In genomic region chr10:61931620-61932332, GRCh38 we compare ENCODE assay signal across 19 cellular contexts. TPM values are rescaled to one million over a fixed set of nuclear protein-coding genes. Genes with fewer than 3 reads are reported as not detected.
DNase-seq lines count a peak whose midpoint lies in the region; ATAC-seq, FAIRE-seq and TF ChIP-seq lines count a peak whose summit lies in the region.
"Had no signal": no experiment of that assay in that cellular context is flagged by ENCODE, and none has a peak within 500 bp of the region (broad histone marks: within the 10 kb centered on the region; RNA-seq: fewer than 3 reads in every experiment).

No MANE protein-coding gene starts in this region.

- dilution Hi-C loops in mammary epithelial cell (cut with HindIII; ENCODE audit: low sequenced_read_pairs): no loop called here

- H3K27ac Mint-ChIP-seq in activated naive CD4-positive, alpha-beta T cell treated with anti-CD3 and anti-CD28 coated beads, Interleukin-2, amount 50 U/mL, for 24 hours: peak overlapping the region; percentile 37

- no peaks in the 10 kb centered on the region for H3K9me3 ChIP-seq in mammary epithelial cell (replicated peaks; ENCODE audit: insufficient read depth, low read length)
- H3K9me3 ChIP-seq in smooth muscle cell (replicated peaks; ENCODE audit: low read depth): no peaks in the 10 kb centered on the region
- no peaks in the 10 kb centered on the region for H3K9me3 ChIP-seq in MM.1S (replicated peaks; ENCODE audit: insufficient read depth, low read length)
- H3K9me3 ChIP-seq: upper lobe of right lung had no signal

- H3K9ac ChIP-seq in mammary epithelial cell (ENCODE audit: insufficient read depth, low read length): no peak overlapping the region
- no peak overlapping the region for H3K9ac ChIP-seq in smooth muscle cell (ENCODE audit: low read depth)
- H3K9ac ChIP-seq in MM.1S (ENCODE audit: low read length): no peak overlapping the region

- H3F3A ChIP-seq in smooth muscle cell (ENCODE audit: low read depth) (peaks cover 32% of the 10 kb centered on the region), MM.1S (ENCODE audit: insufficient read depth, low read length) (peaks cover 28% of the 10 kb centered on the region)

- H3K27me3 Mint-ChIP-seq in activated naive CD4-positive, alpha-beta T cell treated with anti-CD3 and anti-CD28 coated beads, Interleukin-2, amount 50 U/mL, for 24 hours: no peaks in the 10 kb centered on the region

- no peak for FAIRE-seq in RCC 7860 (lab: Jason Lieb, UNC)

- H4K20me1 ChIP-seq in mammary epithelial cell (ENCODE audit: insufficient read depth, low read length) (no peaks in the 10 kb centered on the region), smooth muscle cell (ENCODE audit: low read depth) (peaks cover 22% of the 10 kb centered on the region), MM.1S (ENCODE audit: insufficient read depth, low read length) (no peaks in the 10 kb centered on the region)

- H3K27me3 ChIP-seq in mammary epithelial cell (ENCODE audit: insufficient read depth, low read length) (no peaks in the 10 kb centered on the region), smooth muscle cell (ENCODE audit: low read depth) (no peaks in the 10 kb centered on the region), MM.1S (replicated peaks; ENCODE audit: insufficient read depth, low read length) (no peaks in the 10 kb centered on the region)
- H3K27me3 ChIP-seq: upper lobe of right lung had no signal

- no peak overlapping the region for H3K4me3 ChIP-seq in mammary epithelial cell (replicated peaks in 1 of 3; ENCODE audit: insufficient read depth in 1 of 3, low read depth in 2 of 3, low read length in 3 of 3)
- H3K4me3 ChIP-seq in smooth muscle cell: no peak overlapping the region
- no peak overlapping the region for H3K4me3 ChIP-seq in MM.1S (ENCODE audit: low read length)
- H3K4me3 ChIP-seq: left ventricle myocardium inferior, upper lobe of right lung had no signal

- no peak overlapping the region for H2AFZ ChIP-seq in mammary epithelial cell (ENCODE audit: low read depth, low read length)
- H2AFZ ChIP-seq in smooth muscle cell (ENCODE audit: low read depth): no peak overlapping the region
- no peak overlapping the region for H2AFZ ChIP-seq in MM.1S (ENCODE audit: low read length)

- H3K9me2 ChIP-seq in MM.1S (replicated peaks; ENCODE audit: insufficient read depth, low read length): no peaks in the 10 kb centered on the region

- intact Hi-C loops in mammary epithelial cell (cut with micrococcal nuclease): no loop called here

- H3K4me1 ChIP-seq in mammary epithelial cell (ENCODE audit: insufficient read depth, low read length) (peaks cover 7% of the 10 kb centered on the region), smooth muscle cell (ENCODE audit: low read depth) (peaks cover 6% of the 10 kb centered on the region), MM.1S (ENCODE audit: low read length) (peaks cover 47% of the 10 kb centered on the region)
- H3K4me1 ChIP-seq: left ventricle myocardium inferior had no signal

- no peak overlapping the region for H3K4me3 Mint-ChIP-seq in activated naive CD4-positive, alpha-beta T cell treated with anti-CD3 and anti-CD28 coated beads, Interleukin-2, amount 50 U/mL, for 24 hours

- 95% methylated on average over 6 of the region's 6 CpGs for WGBS in mammary epithelial cell (ENCODE audit: low coverage, missing lambda C conversion rate)
- WGBS in smooth muscle cell (ENCODE audit: low lambda C conversion rate): 90% methylated on average over 6 of the region's 6 CpGs

- TF ChIP-seq CTCF in mammary epithelial cell (conservative IDR thresholded peaks at IDR 0.05 in 1 of 2, IDR thresholded peaks at IDR 0.05 in 1 of 2; ENCODE audit: extremely low read depth in 1 of 2, insufficient read depth in 1 of 2, low read depth in 1 of 2, low read length in 2 of 2): no peak
- no peak for TF ChIP-seq CTCF in smooth muscle cell (IDR thresholded peaks at IDR 0.05; ENCODE audit: borderline replicate concordance, insufficient read depth, poor library complexity, severe bottlenecking)
- TF ChIP-seq CTCF in MM.1S (IDR thresholded peaks at IDR 0.05; ENCODE audit: low read length): no peak

- no peak for ATAC-seq in HG03469 (IDR thresholded peaks at IDR 0.05; ENCODE audit: unreplicated experiment)
- ATAC-seq: sciatic nerve, upper lobe of right lung had no signal

- no peak overlapping the region for H3K27ac ChIP-seq in mammary epithelial cell (ENCODE audit: insufficient read depth, low read depth, low read length)
- H3K27ac ChIP-seq in smooth muscle cell (ENCODE audit: low read depth): peak overlapping the region; percentile 33
- H3K27ac ChIP-seq in MM.1S (ENCODE audit: low read length): no peak overlapping the region
- H3K27ac ChIP-seq: left ventricle myocardium inferior, upper lobe of right lung, VCaP had no signal

- H3K4me2 ChIP-seq in mammary epithelial cell (ENCODE audit: insufficient read depth, low read depth, low read length) (no peak overlapping the region), smooth muscle cell (no peak overlapping the region), MM.1S (ENCODE audit: low read depth, low read length) (no peak overlapping the region)

- DNase-seq in activated naive CD4-positive, alpha-beta T cell treated with Interleukin-2 at 50 U/mL for 16 hours: no peak
- DNase-seq in RCC 7860 (ENCODE audit: low spot score) (peak; percentile 28), mammary epithelial cell (peak; percentile 49), smooth muscle cell (lab: John Stamatoyannopoulos, UW; ENCODE audit: unreplicated experiment) (no peak), MM.1S (no peak), DMS53 (lab: John Stamatoyannopoulos, UW) (no peak)
- DNase-seq: activated CD8-positive, alpha-beta memory T cell treated with anti-CD3 and anti-CD28 coated beads, Interleukin-2, amount 50 U/mL, for 48 hours; activated gamma-delta T cell treated with Interleukin-2 at 50 U/mL for 16 hours; cerebellar nuclear complex; GOT3; left ventricle myocardium inferior; NCI-H1694 treated with DMSO at 0.1 percent for 48 hours; NCI-H774; stimulated activated CD8-positive, alpha-beta memory T cell treated with anti-CD3 and anti-CD28 coated beads, Interleukin-4, amount 100 ng/mL, for 48 hours; upper lobe of right lung had no signal

- H3K36me3 Mint-ChIP-seq in activated naive CD4-positive, alpha-beta T cell treated with anti-CD3 and anti-CD28 coated beads, Interleukin-2, amount 50 U/mL, for 24 hours: peaks cover 30% of the 10 kb centered on the region

- no TSS peak for BruUV-seq in mammary epithelial cell (replicated peaks; lab: Mats Ljungman, UMichigan)

- H3K4me1 Mint-ChIP-seq in activated naive CD4-positive, alpha-beta T cell treated with anti-CD3 and anti-CD28 coated beads, Interleukin-2, amount 50 U/mL, for 24 hours: peaks cover 68% of the 10 kb centered on the region

- no peaks in the 10 kb centered on the region for H3K79me2 ChIP-seq in mammary epithelial cell (ENCODE audit: insufficient read depth, low read length)
- peaks cover 67% of the 10 kb centered on the region for H3K79me2 ChIP-seq in smooth muscle cell (ENCODE audit: low read depth)
- H3K79me2 ChIP-seq in MM.1S (ENCODE audit: low read length): peaks cover 88% of the 10 kb centered on the region

- H3K36me3 ChIP-seq in mammary epithelial cell (ENCODE audit: insufficient read depth, low read length) (no peaks in the 10 kb centered on the region), smooth muscle cell (ENCODE audit: low read depth) (no peaks in the 10 kb centered on the region), MM.1S (replicated peaks; ENCODE audit: insufficient read depth, low read length) (peaks cover 13% of the 10 kb centered on the region; the same call in 1 of the 2 replicates)
- H3K36me3 ChIP-seq: left ventricle myocardium inferior, upper lobe of right lung had no signal

- CTCF ChIA-PET in mammary epithelial cell (lab: Charles Lee; ENCODE audit: low non-redundant PET): no interaction called here

- in situ Hi-C loops in mammary epithelial cell (cut with MboI; ENCODE audit: low sequenced_read_pairs in 2 of 2): no loop called here

- no peaks in the 10 kb centered on the region for H3K9me3 Mint-ChIP-seq in activated naive CD4-positive, alpha-beta T cell treated with anti-CD3 and anti-CD28 coated beads, Interleukin-2, amount 50 U/mL, for 24 hours

RNA-seq across cellular contexts. Expression of gene ARID5B, which starts 30.3 kb away (rescaled TPM):
- total RNA-seq in mammary epithelial cell: 10 to 100 TPM; 13.8 to 33.5 TPM
- polyA plus RNA-seq in mammary epithelial cell: 4.0 TPM
- polyA minus RNA-seq in mammary epithelial cell: 19.7 TPM
- total RNA-seq in smooth muscle cell: 67.6 and 69.4 TPM in 2 replicates
- 49.0 and 52.7 TPM in 2 replicates for polyA plus RNA-seq in smooth muscle cell

Comparison
In these comparisons a context has a peak if more than half of its experiments do, and no peak if none do; other contexts are left out.
1. DNase-seq: peak in RCC 7860 (single experiment) and mammary epithelial cell (single experiment); none in activated naive CD4-positive, alpha-beta T cell treated with Interleukin-2 at 50 U/mL for 16 hours (single experiment), smooth muscle cell (single experiment), MM.1S (single experiment) and DMS53 (single experiment).